In the genomic region with DNA sequence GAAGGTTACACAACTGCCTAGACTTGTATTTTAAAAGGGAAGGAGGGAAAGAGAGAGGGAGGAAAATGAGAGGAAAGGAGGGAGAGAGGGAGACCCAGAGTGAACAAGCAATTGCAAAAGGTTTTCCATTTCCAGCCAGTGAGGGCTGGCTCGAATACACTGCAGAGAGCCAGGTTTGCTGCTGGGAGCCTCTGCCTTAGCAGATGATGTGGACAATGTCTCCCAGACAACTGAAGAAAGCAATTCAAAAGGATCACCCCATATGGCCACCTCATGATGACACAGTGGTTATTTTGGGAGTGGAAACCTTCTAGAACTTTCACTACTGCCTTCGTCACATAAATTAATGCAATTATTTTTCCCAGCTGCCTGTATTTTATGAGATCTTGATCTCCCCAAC, we compare ENCODE assay signal across 15 cellular contexts.
DNase-seq lines count a peak whose midpoint lies in the region; ATAC-seq and TF ChIP-seq lines count a peak whose summit lies in the region.
"Had no signal": no experiment of that assay in that cellular context is flagged by ENCODE, and none has a peak within 500 bp of the region (broad histone marks: within the 10 kb centered on the region; RNA-seq: fewer than 3 reads in every experiment).

No MANE protein-coding gene starts in this region.

- H3K79me2 ChIP-seq in hepatocyte: peaks cover 67% of the 10 kb centered on the region

- H3K9me2 ChIP-seq in hepatocyte (replicated peaks; ENCODE audit: insufficient read depth): no peaks in the 10 kb centered on the region

- H3K9me3 ChIP-seq in hepatocyte (ENCODE audit: low read depth) (no peaks in the 10 kb centered on the region), ascending aorta (no peaks in the 10 kb centered on the region)

- no peak overlapping the region for H2AFZ ChIP-seq in hepatocyte

- H3K9me3 Mint-ChIP-seq in MCF 10A (ENCODE audit: unreplicated experiment): no peaks in the 10 kb centered on the region
- no peaks in the 10 kb centered on the region for H3K9me3 Mint-ChIP-seq in stimulated activated memory B cell treated with anti-CD40 and anti-IgM and Interleukin-4, amounts not matched to agents 10 μg/mL and 1 μg/mL and 100 μg/mL, for 72 hours
- H3K9me3 Mint-ChIP-seq: activated T-cell treated with anti-CD3 and anti-CD28 coated beads, Interleukin-2, amount 50 U/mL, for 24 hours; IgD-negative memory B cell had no signal

- DNase-seq in LHCN-M2 (ENCODE audit: low read depth) (peak; percentile 74), MCF 10A (ENCODE audit: unreplicated experiment) (no peak), hepatocyte (ENCODE audit: low spot score) (no peak), ascending aorta (ENCODE audit: low spot score in 2 of 2) (no peak), DMS153 (lab: John Stamatoyannopoulos, UW) (no peak)
- no peak for DNase-seq in activated CD4-positive, alpha-beta T cell treated with anti-CD3 and anti-CD28 coated beads for 1 hour
- DNase-seq: activated CD4-positive, alpha-beta T cell treated with anti-CD3 and anti-CD28 coated beads for 4 hours; activated T-cell treated with anti-CD3 and anti-CD28 coated beads, Interleukin-2, amount 50 U/mL, for 24 hours; aorta; effector CD8-positive, alpha-beta T cell; NCI-H1694; retina had no signal

- peaks cover 44% of the 10 kb centered on the region for H3K36me3 Mint-ChIP-seq in MCF 10A (ENCODE audit: insufficient read depth, unreplicated experiment)
- peaks cover 54% of the 10 kb centered on the region for H3K36me3 Mint-ChIP-seq in stimulated activated memory B cell treated with anti-CD40 and anti-IgM and Interleukin-4, amounts not matched to agents 10 μg/mL and 1 μg/mL and 100 μg/mL, for 72 hours
- H3K36me3 Mint-ChIP-seq: IgD-negative memory B cell had no signal

- ATAC-seq in stimulated activated memory B cell treated with anti-CD40 and anti-IgM and Interleukin-4, amounts not matched to agents 10 μg/mL and 1 μg/mL and 100 μg/mL, for 72 hours: no peak

- 85% methylated on average over 2 of the region's 2 CpGs for WGBS in hepatocyte (ENCODE audit: low lambda C conversion rate, missing lambda C conversion rate)

- H3K4me3 ChIP-seq in hepatocyte (no peak overlapping the region), ascending aorta (no peak overlapping the region)
- H3K4me3 ChIP-seq: SK-N-MC had no signal

- no peaks in the 10 kb centered on the region for H3K27me3 Mint-ChIP-seq in MCF 10A (ENCODE audit: insufficient read depth, unreplicated experiment)
- no peaks in the 10 kb centered on the region for H3K27me3 Mint-ChIP-seq in stimulated activated memory B cell treated with anti-CD40 and anti-IgM and Interleukin-4, amounts not matched to agents 10 μg/mL and 1 μg/mL and 100 μg/mL, for 72 hours
- H3K27me3 Mint-ChIP-seq: IgD-negative memory B cell had no signal

- H3K4me3 Mint-ChIP-seq in MCF 10A (ENCODE audit: unreplicated experiment): no peak overlapping the region
- no peak overlapping the region for H3K4me3 Mint-ChIP-seq in stimulated activated memory B cell treated with anti-CD40 and anti-IgM and Interleukin-4, amounts not matched to agents 10 μg/mL and 1 μg/mL and 100 μg/mL, for 72 hours
- H3K4me3 Mint-ChIP-seq: activated T-cell treated with anti-CD3 and anti-CD28 coated beads, Interleukin-2, amount 50 U/mL, for 24 hours; IgD-negative memory B cell had no signal

- intact Hi-C loops in MCF 10A (cut with micrococcal nuclease) (no loop called here), ascending aorta (cut with DNase I) (no loop called here)

- peaks cover 74% of the 10 kb centered on the region for H3K4me1 Mint-ChIP-seq in MCF 10A (ENCODE audit: insufficient read depth, unreplicated experiment)
- H3K4me1 Mint-ChIP-seq in stimulated activated memory B cell treated with anti-CD40 and anti-IgM and Interleukin-4, amounts not matched to agents 10 μg/mL and 1 μg/mL and 100 μg/mL, for 72 hours: peaks cover 25% of the 10 kb centered on the region

- H3K4me1 ChIP-seq in hepatocyte (ENCODE audit: insufficient read depth) (peaks cover 67% of the 10 kb centered on the region), ascending aorta (peaks cover 5 to 62% of the 10 kb centered on the region in 2 donors)

- H3K27ac ChIP-seq in hepatocyte: peak overlapping the region; percentile 92
- no peak overlapping the region for H3K27ac ChIP-seq in ascending aorta
- H3K27ac ChIP-seq: SK-N-MC had no signal

- no peaks in the 10 kb centered on the region for H4K20me1 ChIP-seq in hepatocyte (ENCODE audit: insufficient read depth, poor library complexity, severe bottlenecking)

- peak overlapping the region; percentile 63 for H3K27ac Mint-ChIP-seq in MCF 10A (ENCODE audit: low read depth, unreplicated experiment)
- H3K27ac Mint-ChIP-seq in stimulated activated memory B cell treated with anti-CD40 and anti-IgM and Interleukin-4, amounts not matched to agents 10 μg/mL and 1 μg/mL and 100 μg/mL, for 72 hours: peak overlapping the region; percentile 68
- H3K27ac Mint-ChIP-seq: activated T-cell treated with anti-CD3 and anti-CD28 coated beads, Interleukin-2, amount 50 U/mL, for 24 hours had no signal

- POLR2A ChIA-PET in MCF 10A (lab: Yijun Ruan, JAX): interaction anchor here (1.0 to 8.1 kb wide), 9 partner anchors 8 to 251 kb away, joined by 3 to 41 read pairs (median 9); partner anchors contain the start of gene FNBP1L

- no peaks in the 10 kb centered on the region for H3K27me3 ChIP-seq in hepatocyte
- no peaks in the 10 kb centered on the region for H3K27me3 ChIP-seq in ascending aorta

- H3K4me2 ChIP-seq in hepatocyte: no peak overlapping the region

- TF ChIP-seq CTCF in MCF 10A (IDR thresholded peaks at IDR 0.05; ENCODE audit: unreplicated experiment) (no peak), hepatocyte (IDR thresholded peaks at IDR 0.05; ENCODE audit: poor library complexity) (no peak), ascending aorta (IDR thresholded peaks at IDR 0.05) (no peak)

- BruUV-seq in MCF 10A (replicated peaks; lab: Mats Ljungman, UMichigan): no TSS peak

- H3K36me3 ChIP-seq in hepatocyte (replicated peaks; ENCODE audit: insufficient read depth, low read depth) (no peaks in the 10 kb centered on the region), ascending aorta (peaks cover 0 to 7% of the 10 kb centered on the region in 2 donors)

- CTCF ChIA-PET in MCF 10A (lab: Yijun Ruan, JAX): interaction anchor here (0.6 to 4.5 kb wide), 5 partner anchors 12 to 227 kb away, joined by 3 to 24 read pairs (median 4); no protein-coding TSS in a partner anchor
